Comparison of ENCODE assay signal across 1 cellular context in the genomic region with DNA sequence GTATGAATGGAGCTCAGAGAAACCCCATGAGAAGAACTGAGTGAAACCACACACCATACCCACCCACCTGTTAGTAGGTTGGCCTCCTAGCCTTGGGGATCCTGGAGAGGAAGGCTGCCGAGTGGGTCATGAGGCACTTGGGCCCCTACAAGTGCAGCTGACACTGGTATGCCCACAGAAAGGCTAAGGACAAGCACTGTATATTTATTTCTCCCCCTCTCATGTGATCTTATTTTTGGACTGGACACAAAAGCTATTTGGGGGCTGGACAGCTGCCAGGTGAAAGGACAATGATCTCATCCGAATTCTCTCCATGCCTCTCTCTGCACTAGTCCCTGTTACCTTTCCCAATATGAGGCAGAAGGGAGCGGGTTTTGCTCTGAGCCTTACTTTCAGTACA.
TF ChIP-seq lines count a peak whose summit lies in the region.

No MANE protein-coding gene starts in this region.

TF ChIP-seq in SK-N-SH treated with all-trans-retinoic acid at 6 μM for 48 hours, 23 proteins besides CTCF, POLR2A, EP300 and RAD21 (continued from another document):
- TF ChIP-seq, protein P1, sequence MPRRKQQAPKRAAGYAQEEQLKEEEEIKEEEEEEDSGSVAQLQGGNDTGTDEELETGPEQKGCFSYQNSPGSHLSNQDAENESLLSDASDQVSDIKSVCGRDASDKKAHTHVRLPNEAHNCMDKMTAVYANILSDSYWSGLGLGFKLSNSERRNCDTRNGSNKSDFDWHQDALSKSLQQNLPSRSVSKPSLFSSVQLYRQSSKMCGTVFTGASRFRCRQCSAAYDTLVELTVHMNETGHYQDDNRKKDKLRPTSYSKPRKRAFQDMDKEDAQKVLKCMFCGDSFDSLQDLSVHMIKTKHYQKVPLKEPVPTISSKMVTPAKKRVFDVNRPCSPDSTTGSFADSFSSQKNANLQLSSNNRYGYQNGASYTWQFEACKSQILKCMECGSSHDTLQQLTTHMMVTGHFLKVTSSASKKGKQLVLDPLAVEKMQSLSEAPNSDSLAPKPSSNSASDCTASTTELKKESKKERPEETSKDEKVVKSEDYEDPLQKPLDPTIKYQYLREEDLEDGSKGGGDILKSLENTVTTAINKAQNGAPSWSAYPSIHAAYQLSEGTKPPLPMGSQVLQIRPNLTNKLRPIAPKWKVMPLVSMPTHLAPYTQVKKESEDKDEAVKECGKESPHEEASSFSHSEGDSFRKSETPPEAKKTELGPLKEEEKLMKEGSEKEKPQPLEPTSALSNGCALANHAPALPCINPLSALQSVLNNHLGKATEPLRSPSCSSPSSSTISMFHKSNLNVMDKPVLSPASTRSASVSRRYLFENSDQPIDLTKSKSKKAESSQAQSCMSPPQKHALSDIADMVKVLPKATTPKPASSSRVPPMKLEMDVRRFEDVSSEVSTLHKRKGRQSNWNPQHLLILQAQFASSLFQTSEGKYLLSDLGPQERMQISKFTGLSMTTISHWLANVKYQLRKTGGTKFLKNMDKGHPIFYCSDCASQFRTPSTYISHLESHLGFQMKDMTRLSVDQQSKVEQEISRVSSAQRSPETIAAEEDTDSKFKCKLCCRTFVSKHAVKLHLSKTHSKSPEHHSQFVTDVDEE (CRISPR knock-in tag; IDR thresholded peaks at IDR 0.05): no peak
- TF ChIP-seq, protein P2, sequence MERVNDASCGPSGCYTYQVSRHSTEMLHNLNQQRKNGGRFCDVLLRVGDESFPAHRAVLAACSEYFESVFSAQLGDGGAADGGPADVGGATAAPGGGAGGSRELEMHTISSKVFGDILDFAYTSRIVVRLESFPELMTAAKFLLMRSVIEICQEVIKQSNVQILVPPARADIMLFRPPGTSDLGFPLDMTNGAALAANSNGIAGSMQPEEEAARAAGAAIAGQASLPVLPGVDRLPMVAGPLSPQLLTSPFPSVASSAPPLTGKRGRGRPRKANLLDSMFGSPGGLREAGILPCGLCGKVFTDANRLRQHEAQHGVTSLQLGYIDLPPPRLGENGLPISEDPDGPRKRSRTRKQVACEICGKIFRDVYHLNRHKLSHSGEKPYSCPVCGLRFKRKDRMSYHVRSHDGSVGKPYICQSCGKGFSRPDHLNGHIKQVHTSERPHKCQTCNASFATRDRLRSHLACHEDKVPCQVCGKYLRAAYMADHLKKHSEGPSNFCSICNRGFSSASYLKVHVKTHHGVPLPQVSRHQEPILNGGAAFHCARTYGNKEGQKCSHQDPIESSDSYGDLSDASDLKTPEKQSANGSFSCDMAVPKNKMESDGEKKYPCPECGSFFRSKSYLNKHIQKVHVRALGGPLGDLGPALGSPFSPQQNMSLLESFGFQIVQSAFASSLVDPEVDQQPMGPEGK (CRISPR knock-in tag; IDR thresholded peaks at IDR 0.05; ENCODE audit: borderline replicate concordance): no peak
- TF ChIP-seq ARNTL (CRISPR knock-in tag; IDR thresholded peaks at IDR 0.05; ENCODE audit: borderline replicate concordance, low read depth) (no peak), ZNF8 (CRISPR knock-in tag; IDR thresholded peaks at IDR 0.05) (peak; percentile 32; the same call in 1 of the 2 replicates), TCF4 (CRISPR knock-in tag; IDR thresholded peaks at IDR 0.05; ENCODE audit: borderline replicate concordance) (no peak), GLIS3 (CRISPR knock-in tag; IDR thresholded peaks at IDR 0.05) (no peak), ISL1 (CRISPR knock-in tag; IDR thresholded peaks at IDR 0.05) (peak; percentile 44; the same call in 1 of the 2 replicates), BACH2 (CRISPR knock-in tag; IDR thresholded peaks at IDR 0.05; ENCODE audit: borderline replicate concordance) (no peak)
- TF ChIP-seq, protein P3, sequence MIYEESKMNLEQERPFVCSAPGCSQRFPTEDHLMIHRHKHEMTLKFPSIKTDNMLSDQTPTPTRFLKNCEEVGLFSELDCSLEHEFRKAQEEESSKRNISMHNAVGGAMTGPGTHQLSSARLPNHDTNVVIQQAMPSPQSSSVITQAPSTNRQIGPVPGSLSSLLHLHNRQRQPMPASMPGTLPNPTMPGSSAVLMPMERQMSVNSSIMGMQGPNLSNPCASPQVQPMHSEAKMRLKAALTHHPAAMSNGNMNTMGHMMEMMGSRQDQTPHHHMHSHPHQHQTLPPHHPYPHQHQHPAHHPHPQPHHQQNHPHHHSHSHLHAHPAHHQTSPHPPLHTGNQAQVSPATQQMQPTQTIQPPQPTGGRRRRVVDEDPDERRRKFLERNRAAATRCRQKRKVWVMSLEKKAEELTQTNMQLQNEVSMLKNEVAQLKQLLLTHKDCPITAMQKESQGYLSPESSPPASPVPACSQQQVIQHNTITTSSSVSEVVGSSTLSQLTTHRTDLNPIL (CRISPR knock-in tag; IDR thresholded peaks at IDR 0.05; ENCODE audit: low read depth): peak; percentile 46; the same call in 1 of the 2 replicates
